ENCODE assay signal across 8 cellular contexts in the genomic region with DNA sequence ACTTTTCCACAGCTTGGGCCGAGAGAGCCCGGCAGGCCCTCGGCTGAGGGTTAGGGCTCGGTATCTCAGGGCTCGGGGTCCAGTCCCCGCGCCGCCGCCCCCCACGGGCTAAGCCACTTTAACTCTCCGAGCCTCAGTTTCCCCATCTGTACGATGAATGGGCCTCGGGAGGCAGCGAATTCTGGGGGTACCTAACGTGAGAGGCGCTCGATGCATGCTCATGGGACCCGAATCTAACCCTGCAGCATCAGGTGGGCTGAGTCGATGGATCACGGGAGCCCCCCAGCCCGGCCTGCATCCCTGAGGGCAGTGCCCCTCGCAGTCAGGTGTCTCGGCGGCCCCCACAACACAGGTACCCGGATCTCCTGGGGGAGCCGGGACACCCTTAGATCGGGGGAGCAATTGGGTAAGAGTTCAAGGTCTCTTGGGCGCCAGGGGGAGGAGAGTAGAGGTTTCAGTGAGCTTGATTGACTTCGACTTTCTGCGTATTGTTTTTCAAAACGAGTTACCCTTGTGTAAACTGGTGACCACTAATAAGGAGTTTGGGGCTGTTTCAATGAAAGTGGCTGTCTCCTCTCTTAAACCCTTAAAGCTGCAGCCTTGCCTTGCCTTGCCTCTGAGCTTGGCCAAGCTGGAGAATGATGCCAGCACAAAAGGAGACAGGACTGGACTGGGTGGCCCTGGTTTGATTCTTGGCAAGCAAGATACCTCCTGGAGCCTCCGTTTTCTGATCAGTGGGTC. TPM values are rescaled to one million over a fixed set of nuclear protein-coding genes. Genes with fewer than 3 reads are reported as not detected.
DNase-seq lines count a peak whose midpoint lies in the region; ATAC-seq and TF ChIP-seq lines count a peak whose summit lies in the region.

No MANE protein-coding gene starts in this region.

- no peaks in the 10 kb centered on the region for H3K36me3 Mint-ChIP-seq in activated T-cell treated with anti-CD3 and anti-CD28 coated beads, Interleukin-2, amount 50 U/mL, for 4 hours (ENCODE audit: insufficient read depth)
- peaks cover 3% of the 10 kb centered on the region for H3K36me3 Mint-ChIP-seq in osteocyte (ENCODE audit: unreplicated experiment)

- H3K9me3 Mint-ChIP-seq in activated T-cell treated with anti-CD3 and anti-CD28 coated beads, Interleukin-2, amount 50 U/mL, for 4 hours, result no peaks in the 10 kb centered on the region
- no peaks in the 10 kb centered on the region for H3K9me3 Mint-ChIP-seq in osteocyte (ENCODE audit: unreplicated experiment)

- peak overlapping the region; percentile 86 for H3K4me3 Mint-ChIP-seq in activated T-cell treated with anti-CD3 and anti-CD28 coated beads, Interleukin-2, amount 50 U/mL, for 4 hours
- peak overlapping the region; percentile 91 for H3K4me3 Mint-ChIP-seq in osteocyte (ENCODE audit: unreplicated experiment)

- H3K4me1 ChIP-seq in foreskin keratinocyte, result no peaks in the 10 kb centered on the region

- H3K27ac Mint-ChIP-seq in osteocyte (ENCODE audit: unreplicated experiment), result peak overlapping the region; percentile 54

- no peak for ATAC-seq in activated T-cell treated with anti-CD3 and anti-CD28 coated beads, Interleukin-2, amount 50 U/mL, for 4 hours
- ATAC-seq in foreskin keratinocyte (no peak), GM18868 (IDR thresholded peaks at IDR 0.05; ENCODE audit: unreplicated experiment) (no peak)

- DNase-seq in GM12865 (ENCODE audit: low read depth) (peak; percentile 53), M059J (ENCODE audit: low read depth) (peak; percentile 39), foreskin keratinocyte (no peak), osteocyte (ENCODE audit: extremely low spot score, unreplicated experiment) (no peak), GM19240 (ENCODE audit: insufficient read length, low spot score) (no peak)
- peak; percentile 7 for DNase-seq in activated T-cell treated with anti-CD3 and anti-CD28 coated beads, Interleukin-2, amount 50 U/mL, for 4 hours

- no peaks in the 10 kb centered on the region for H3K27me3 ChIP-seq in foreskin keratinocyte

- peak overlapping the region; percentile 82 for H3K27ac ChIP-seq in 22Rv1
- H3K27ac ChIP-seq in foreskin keratinocyte, result peak overlapping the region; percentile 78

- no peaks in the 10 kb centered on the region for H3K27me3 Mint-ChIP-seq in activated T-cell treated with anti-CD3 and anti-CD28 coated beads, Interleukin-2, amount 50 U/mL, for 4 hours (ENCODE audit: low read depth)
- H3K27me3 Mint-ChIP-seq in osteocyte (ENCODE audit: unreplicated experiment), result no peaks in the 10 kb centered on the region

- TF ChIP-seq CTCF in 22Rv1 (IDR thresholded peaks at IDR 0.05) (no peak), GM12865 (IDR thresholded peaks at IDR 0.05; ENCODE audit: insufficient read depth, low read depth, low read length, missing control alignments) (no peak), foreskin keratinocyte (conservative IDR thresholded peaks at IDR 0.05) (no peak), osteocyte (IDR thresholded peaks at IDR 0.05) (no peak)

- peak overlapping the region; percentile 83 for H3K4me3 ChIP-seq in GM12865 (ENCODE audit: low read depth, low read length)

- peaks cover 39% of the 10 kb centered on the region for H3K4me1 Mint-ChIP-seq in activated T-cell treated with anti-CD3 and anti-CD28 coated beads, Interleukin-2, amount 50 U/mL, for 4 hours (ENCODE audit: low read depth)
- peaks cover 27% of the 10 kb centered on the region for H3K4me1 Mint-ChIP-seq in osteocyte (ENCODE audit: unreplicated experiment)

RNA-seq across cellular contexts. Expression of gene POR, which starts 0.6 kb away (rescaled TPM):
- 56.8 and 90.1 TPM in 2 replicates for total RNA-seq in M059J (2014; rRNA removed; shearing (Covaris generic))
- 10 to 100 TPM; 40.8 to 63.6 (median 57.7) TPM for total RNA-seq in activated T-cell treated with anti-CD3 and anti-CD28 coated beads, Interleukin-2, amount 50 U/mL, for 4 hours
- total RNA-seq in foreskin keratinocyte (44.7 and 45.4 TPM in 2 replicates), osteocyte (62.1 and 74.0 TPM in 2 replicates)
- 44.0 and 44.5 TPM in 2 replicates for polyA plus RNA-seq in foreskin keratinocyte

RNA-seq across cellular contexts. Expression of gene RHBDD2, which starts 36.8 kb away (rescaled TPM):
- total RNA-seq in M059J (2014; rRNA removed; shearing (Covaris generic)), result 81.8 and 92.7 TPM in 2 replicates
- 10 to 100 TPM; 28.0 to 35.5 (median 33.3) TPM for total RNA-seq in activated T-cell treated with anti-CD3 and anti-CD28 coated beads, Interleukin-2, amount 50 U/mL, for 4 hours
- total RNA-seq in foreskin keratinocyte (26.2 and 30.4 TPM in 2 replicates), osteocyte (44.8 and 50.7 TPM in 2 replicates)
- polyA plus RNA-seq in foreskin keratinocyte, result 37.6 and 47.1 TPM in 2 replicates

Comparison
In these comparisons a context has a peak if more than half of its experiments do, and no peak if none do; other contexts are left out.
1. DNase-seq: peak in GM12865 (single experiment), M059J (single experiment) and activated T-cell treated with anti-CD3 and anti-CD28 coated beads, Interleukin-2, amount 50 U/mL, for 4 hours (single experiment); none in foreskin keratinocyte (0 of 2), osteocyte (single experiment) and GM19240 (single experiment).